Comparison of ENCODE assay signal across 1 cellular context in the genomic region with DNA sequence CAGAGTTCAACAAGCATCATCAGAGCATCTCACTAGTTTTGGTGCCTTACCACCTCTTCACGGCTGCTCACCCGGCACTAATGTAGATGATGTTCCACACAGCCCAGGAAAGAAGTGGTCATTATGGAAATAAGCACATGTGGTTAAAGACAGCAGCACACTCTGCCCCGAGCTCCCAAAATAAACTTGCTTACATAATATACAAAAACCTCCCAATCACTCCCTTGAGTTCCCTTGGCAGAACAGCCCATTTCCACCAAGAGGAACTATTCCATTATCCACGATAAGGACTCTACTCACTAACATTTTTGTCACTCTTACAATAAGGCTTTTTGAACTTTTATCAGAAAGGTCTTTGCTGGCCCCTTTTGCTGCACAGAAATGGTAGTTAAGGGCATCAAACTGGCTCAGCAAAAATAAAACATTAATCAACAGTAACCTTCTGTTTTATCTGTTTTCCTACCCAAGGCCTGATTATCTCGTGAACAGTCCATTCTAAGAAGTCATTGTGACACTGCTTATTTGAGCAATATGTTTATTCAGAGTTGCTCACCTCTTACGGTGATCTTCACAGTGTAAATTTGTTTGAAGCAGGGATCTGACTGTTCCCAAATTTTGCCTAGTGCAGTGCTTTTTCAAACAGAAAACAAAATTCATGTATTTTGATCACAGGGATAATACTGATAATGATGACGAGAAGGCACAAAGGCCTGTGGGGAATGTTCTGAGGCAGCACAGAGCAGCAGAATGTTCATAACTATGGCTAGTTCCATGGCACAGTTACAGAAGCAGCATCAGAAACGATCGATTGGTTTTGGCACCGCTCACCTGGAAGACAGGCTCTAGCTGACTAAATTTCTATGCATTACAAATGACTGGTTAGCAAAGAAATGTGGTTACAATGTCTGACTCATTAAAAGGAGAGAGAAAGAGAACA.
TF ChIP-seq lines count a peak whose summit lies in the region.

No MANE protein-coding gene starts in this region.

TF ChIP-seq in liver, 16 proteins besides CTCF, POLR2A, EP300 and RAD21:
- TF ChIP-seq, protein P1, sequence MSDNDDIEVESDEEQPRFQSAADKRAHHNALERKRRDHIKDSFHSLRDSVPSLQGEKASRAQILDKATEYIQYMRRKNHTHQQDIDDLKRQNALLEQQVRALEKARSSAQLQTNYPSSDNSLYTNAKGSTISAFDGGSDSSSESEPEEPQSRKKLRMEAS (IDR thresholded peaks at IDR 0.05), result peak; percentile 91
- TF ChIP-seq HNF4G (IDR thresholded peaks at IDR 0.05) (no peak), GABPA (IDR thresholded peaks at IDR 0.05 in 1 of 2, conservative IDR thresholded peaks at IDR 0.05 in 1 of 2) (no peak), EGR1 (IDR thresholded peaks at IDR 0.05; ENCODE audit: low read depth in 2 of 2) (peak; percentile 17 to 74), SP1 (IDR thresholded peaks at IDR 0.05) (peak; percentile 98), RXRA (IDR thresholded peaks at IDR 0.05) (peak; percentile 92 to 96), TAF1 (conservative IDR thresholded peaks at IDR 0.05) (peak; percentile 72), JUND (IDR thresholded peaks at IDR 0.05) (peak; percentile 90 to 93), NR2F2 (IDR thresholded peaks at IDR 0.05) (peak; percentile 80), HNF4A (conservative IDR thresholded peaks at IDR 0.05) (peak; percentile 86 to 90), YY1 (IDR thresholded peaks at IDR 0.05) (peak; percentile 80), FOXA1 (IDR thresholded peaks at IDR 0.05) (peak; percentile 93), FOXA2 (IDR thresholded peaks at IDR 0.05) (peak; percentile 90)
- TF ChIP-seq, protein P2, sequence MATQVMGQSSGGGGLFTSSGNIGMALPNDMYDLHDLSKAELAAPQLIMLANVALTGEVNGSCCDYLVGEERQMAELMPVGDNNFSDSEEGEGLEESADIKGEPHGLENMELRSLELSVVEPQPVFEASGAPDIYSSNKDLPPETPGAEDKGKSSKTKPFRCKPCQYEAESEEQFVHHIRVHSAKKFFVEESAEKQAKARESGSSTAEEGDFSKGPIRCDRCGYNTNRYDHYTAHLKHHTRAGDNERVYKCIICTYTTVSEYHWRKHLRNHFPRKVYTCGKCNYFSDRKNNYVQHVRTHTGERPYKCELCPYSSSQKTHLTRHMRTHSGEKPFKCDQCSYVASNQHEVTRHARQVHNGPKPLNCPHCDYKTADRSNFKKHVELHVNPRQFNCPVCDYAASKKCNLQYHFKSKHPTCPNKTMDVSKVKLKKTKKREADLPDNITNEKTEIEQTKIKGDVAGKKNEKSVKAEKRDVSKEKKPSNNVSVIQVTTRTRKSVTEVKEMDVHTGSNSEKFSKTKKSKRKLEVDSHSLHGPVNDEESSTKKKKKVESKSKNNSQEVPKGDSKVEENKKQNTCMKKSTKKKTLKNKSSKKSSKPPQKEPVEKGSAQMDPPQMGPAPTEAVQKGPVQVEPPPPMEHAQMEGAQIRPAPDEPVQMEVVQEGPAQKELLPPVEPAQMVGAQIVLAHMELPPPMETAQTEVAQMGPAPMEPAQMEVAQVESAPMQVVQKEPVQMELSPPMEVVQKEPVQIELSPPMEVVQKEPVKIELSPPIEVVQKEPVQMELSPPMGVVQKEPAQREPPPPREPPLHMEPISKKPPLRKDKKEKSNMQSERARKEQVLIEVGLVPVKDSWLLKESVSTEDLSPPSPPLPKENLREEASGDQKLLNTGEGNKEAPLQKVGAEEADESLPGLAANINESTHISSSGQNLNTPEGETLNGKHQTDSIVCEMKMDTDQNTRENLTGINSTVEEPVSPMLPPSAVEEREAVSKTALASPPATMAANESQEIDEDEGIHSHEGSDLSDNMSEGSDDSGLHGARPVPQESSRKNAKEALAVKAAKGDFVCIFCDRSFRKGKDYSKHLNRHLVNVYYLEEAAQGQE (IDR thresholded peaks at IDR 0.05), result peak; percentile 67
- TF ChIP-seq, protein P3, sequence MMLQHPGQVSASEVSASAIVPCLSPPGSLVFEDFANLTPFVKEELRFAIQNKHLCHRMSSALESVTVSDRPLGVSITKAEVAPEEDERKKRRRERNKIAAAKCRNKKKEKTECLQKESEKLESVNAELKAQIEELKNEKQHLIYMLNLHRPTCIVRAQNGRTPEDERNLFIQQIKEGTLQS (IDR thresholded peaks at IDR 0.05), result peak; percentile 93
- TF ChIP-seq, protein P4, sequence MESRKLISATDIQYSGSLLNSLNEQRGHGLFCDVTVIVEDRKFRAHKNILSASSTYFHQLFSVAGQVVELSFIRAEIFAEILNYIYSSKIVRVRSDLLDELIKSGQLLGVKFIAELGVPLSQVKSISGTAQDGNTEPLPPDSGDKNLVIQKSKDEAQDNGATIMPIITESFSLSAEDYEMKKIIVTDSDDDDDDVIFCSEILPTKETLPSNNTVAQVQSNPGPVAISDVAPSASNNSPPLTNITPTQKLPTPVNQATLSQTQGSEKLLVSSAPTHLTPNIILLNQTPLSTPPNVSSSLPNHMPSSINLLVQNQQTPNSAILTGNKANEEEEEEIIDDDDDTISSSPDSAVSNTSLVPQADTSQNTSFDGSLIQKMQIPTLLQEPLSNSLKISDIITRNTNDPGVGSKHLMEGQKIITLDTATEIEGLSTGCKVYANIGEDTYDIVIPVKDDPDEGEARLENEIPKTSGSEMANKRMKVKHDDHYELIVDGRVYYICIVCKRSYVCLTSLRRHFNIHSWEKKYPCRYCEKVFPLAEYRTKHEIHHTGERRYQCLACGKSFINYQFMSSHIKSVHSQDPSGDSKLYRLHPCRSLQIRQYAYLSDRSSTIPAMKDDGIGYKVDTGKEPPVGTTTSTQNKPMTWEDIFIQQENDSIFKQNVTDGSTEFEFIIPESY (IDR thresholded peaks at IDR 0.05), result peak; percentile 94
